In the genomic region with DNA sequence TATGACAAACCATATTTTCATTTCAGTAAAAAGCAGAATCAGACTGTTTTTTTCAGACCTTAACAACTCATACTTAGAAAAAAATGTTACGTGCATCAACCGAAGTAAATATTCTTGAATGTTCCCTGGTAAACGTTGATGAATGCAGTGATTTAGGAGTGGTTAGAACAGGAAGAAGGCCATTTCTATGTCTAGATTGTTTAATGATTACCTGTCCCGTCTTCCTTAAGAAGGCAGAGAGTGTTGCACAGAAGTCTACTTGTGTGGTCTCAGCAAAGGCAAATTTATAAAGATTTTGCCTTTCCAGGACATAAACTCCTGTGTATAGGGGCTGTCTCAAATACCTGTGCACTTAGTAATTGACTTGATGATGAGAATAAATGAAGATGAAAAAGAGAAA, we compare ENCODE assay signal across 17 cellular contexts.
DNase-seq lines count a peak whose midpoint lies in the region; ATAC-seq and TF ChIP-seq lines count a peak whose summit lies in the region.
"Had no signal": no experiment of that assay in that cellular context is flagged by ENCODE, and none has a peak within 500 bp of the region (broad histone marks: within the 10 kb centered on the region; RNA-seq: fewer than 3 reads in every experiment).

No MANE protein-coding gene starts in this region.

- H3K36me3 ChIP-seq in hepatocyte (replicated peaks; ENCODE audit: insufficient read depth, low read depth) (no peaks in the 10 kb centered on the region), mucosa of descending colon (ENCODE audit: low read depth) (no peaks in the 10 kb centered on the region), uterus (no peaks in the 10 kb centered on the region)
- H3K36me3 ChIP-seq: SJCRH30 had no signal

- H3K4me3 ChIP-seq in hepatocyte (no peak overlapping the region), mucosa of descending colon (no peak overlapping the region), uterus (no peak overlapping the region)
- H3K4me3 ChIP-seq: BLaER1, SJCRH30 had no signal

- DNase-seq in hepatocyte (ENCODE audit: low spot score) (no peak), mucosa of descending colon (no peak), uterus (no peak), posterior cingulate gyrus (no peak), NCI-H524 treated with DMSO at 0.1 percent for 48 hours (lab: John Stamatoyannopoulos, UW) (no peak)
- DNase-seq: Calu3; CD4-positive, alpha-beta memory T cell; DMS79 treated with DMSO at 0.1 percent for 48 hours; H7; IMR-90; NCI-H1417 treated with DMSO at 0.1 percent for 48 hours; NCI-H187 treated with DMSO at 0.1 percent for 48 hours had no signal

- no peaks in the 10 kb centered on the region for H3K9me3 ChIP-seq in hepatocyte (ENCODE audit: low read depth)
- H3K9me3 ChIP-seq in mucosa of descending colon: no peaks in the 10 kb centered on the region
- no peaks in the 10 kb centered on the region for H3K9me3 ChIP-seq in uterus
- H3K9me3 ChIP-seq: BLaER1 had no signal

- peaks cover 18% of the 10 kb centered on the region for H3K4me1 ChIP-seq in hepatocyte (ENCODE audit: insufficient read depth)
- H3K4me1 ChIP-seq in mucosa of descending colon (ENCODE audit: low read depth): no peaks in the 10 kb centered on the region
- H3K4me1 ChIP-seq in uterus: no peaks in the 10 kb centered on the region

- no peak for TF ChIP-seq POLR2A in uterus (IDR thresholded peaks at IDR 0.05)

- TF ChIP-seq CTCF in VCaP (conservative IDR thresholded peaks at IDR 0.05) (no peak), hepatocyte (IDR thresholded peaks at IDR 0.05; ENCODE audit: poor library complexity) (no peak), mucosa of descending colon (IDR thresholded peaks at IDR 0.05) (no peak), uterus (IDR thresholded peaks at IDR 0.05) (no peak)

- ATAC-seq in mucosa of descending colon: peak; percentile 86
- no peak for ATAC-seq in GM19328 (IDR thresholded peaks at IDR 0.05; ENCODE audit: unreplicated experiment)
- ATAC-seq: Panc1 had no signal

- no peaks in the 10 kb centered on the region for H3K79me2 ChIP-seq in hepatocyte

- peak overlapping the region; percentile 58 for H3K4me2 ChIP-seq in hepatocyte

- H3K27ac ChIP-seq in VCaP (peak overlapping the region; percentile 28), hepatocyte (peak overlapping the region; percentile 58), uterus (peak overlapping the region; percentile 38 to 41)
- H3K27ac ChIP-seq: BLaER1, SJCRH30 had no signal

- H3K27me3 ChIP-seq in hepatocyte (no peaks in the 10 kb centered on the region), uterus (no peaks in the 10 kb centered on the region)
- H3K27me3 ChIP-seq: BLaER1, SJCRH30 had no signal

- no peak overlapping the region for H2AFZ ChIP-seq in hepatocyte

- H4K20me1 ChIP-seq in hepatocyte (ENCODE audit: insufficient read depth, poor library complexity, severe bottlenecking): no peaks in the 10 kb centered on the region
- H4K20me1 ChIP-seq: BLaER1 had no signal

- 37% methylated on average over 4 of the region's 4 CpGs for whole genome bisulfite sequencing in hepatocyte (ENCODE audit: low lambda C conversion rate, missing lambda C conversion rate)

- intact Hi-C loops in mucosa of descending colon (cut with DNase I, micrococcal nuclease): no loop called here
- intact Hi-C loops in uterus (cut with DNase I; ENCODE audit: low total_unique reads): no loop called here
- intact Hi-C loops in posterior cingulate gyrus (cut with DNase I): no loop called here

- no peaks in the 10 kb centered on the region for H3K9me2 ChIP-seq in hepatocyte (replicated peaks; ENCODE audit: insufficient read depth)
